Comparison of ENCODE assay signal across 11 cellular contexts in genomic region chr3:13277860-13278531, GRCh38.
DNase-seq lines count a peak whose midpoint lies in the region; ATAC-seq and TF ChIP-seq lines count a peak whose summit lies in the region.
"Had no signal": no experiment of that assay in that cellular context is flagged by ENCODE, and none has a peak within 500 bp of the region (broad histone marks: within the 10 kb centered on the region; RNA-seq: fewer than 3 reads in every experiment).

No MANE protein-coding gene starts in this region.

- H3K4me3 ChIP-seq in BLaER1, result no peak overlapping the region
- H3K4me3 ChIP-seq in mesendoderm (ENCODE audit: low read length), result no peak overlapping the region

- TF ChIP-seq CTCF in chondrocyte (IDR thresholded peaks at IDR 0.05), result no peak

- H3K27me3 ChIP-seq in BLaER1 (peaks cover 26% of the 10 kb centered on the region), mesendoderm (ENCODE audit: insufficient read depth, low read length, poor library complexity) (no peaks in the 10 kb centered on the region)

- no peaks in the 10 kb centered on the region for H3K79me1 ChIP-seq in mesendoderm (ENCODE audit: low read length)

- H3K36me3 ChIP-seq in BLaER1 (no peaks in the 10 kb centered on the region), mesendoderm (ENCODE audit: control insufficient read depth, insufficient read depth, low read length) (no peaks in the 10 kb centered on the region)

- no peak overlapping the region for H3K27ac Mint-ChIP-seq in chondrocyte (ENCODE audit: unreplicated experiment)
- H3K27ac Mint-ChIP-seq: activated naive CD8-positive, alpha-beta T cell treated with anti-CD3 and anti-CD28 coated beads, Interleukin-2, amount 10 ng/mL, durations not matched to agents 7 days and 5 days had no signal

- H4K5ac ChIP-seq in mesendoderm (ENCODE audit: low read length), result no peak overlapping the region

- WGBS in mesendoderm (ENCODE audit: extremely low coverage, insufficient coverage, low lambda C conversion rate), result no CpG with 5 or more reads among the region's 17 CpGs

- no peak overlapping the region for H3K23ac ChIP-seq in mesendoderm (ENCODE audit: low read length)

- no peaks in the 10 kb centered on the region for H3K9me3 Mint-ChIP-seq in chondrocyte (ENCODE audit: low read depth)
- H3K9me3 Mint-ChIP-seq: activated naive CD8-positive, alpha-beta T cell treated with anti-CD3 and anti-CD28 coated beads, Interleukin-2, amount 10 ng/mL, durations not matched to agents 7 days and 5 days had no signal

- no peak overlapping the region for H3K4ac ChIP-seq in mesendoderm (ENCODE audit: low read depth, low read length)

- H3K56ac ChIP-seq in mesendoderm (ENCODE audit: low read length), result no peak overlapping the region

- no peak overlapping the region for H2BK120ac ChIP-seq in mesendoderm (ENCODE audit: low read depth, low read length)

- no peak overlapping the region for H2AK5ac ChIP-seq in mesendoderm (ENCODE audit: low read length)

- H3K4me1 ChIP-seq in BLaER1, result peaks cover 93% of the 10 kb centered on the region
- H3K4me1 ChIP-seq in mesendoderm (ENCODE audit: control insufficient read depth, low read depth, low read length), result no peaks in the 10 kb centered on the region

- no peaks in the 10 kb centered on the region for H3K79me2 ChIP-seq in mesendoderm (ENCODE audit: control insufficient read depth, insufficient read depth, low read length)

- H3K27ac ChIP-seq in BLaER1 (peak overlapping the region; percentile 33; the same call in 1 of the 2 replicates), mesendoderm (ENCODE audit: low read depth, low read length) (no peak overlapping the region)

- peaks cover 27% of the 10 kb centered on the region for H3K27me3 Mint-ChIP-seq in chondrocyte (ENCODE audit: low read depth)

- H3K9ac ChIP-seq in BLaER1 (no peak overlapping the region; the same call in 1 of the 2 replicates), mesendoderm (ENCODE audit: low read length) (no peak overlapping the region)

- ATAC-seq in HG03159 (IDR thresholded peaks at IDR 0.05; ENCODE audit: unreplicated experiment) (no peak), GM19452 (IDR thresholded peaks at IDR 0.05; ENCODE audit: unreplicated experiment) (no peak), GM18867 (IDR thresholded peaks at IDR 0.05; ENCODE audit: unreplicated experiment) (no peak)

- H4K8ac ChIP-seq in mesendoderm (ENCODE audit: low read depth, low read length), result no peak overlapping the region

- H3K4me2 ChIP-seq in BLaER1, result peak overlapping the region; percentile 91
- no peak overlapping the region for H3K4me2 ChIP-seq in mesendoderm (ENCODE audit: low read length)

- no peak overlapping the region for H2BK5ac ChIP-seq in mesendoderm (ENCODE audit: low read length)

- no peaks in the 10 kb centered on the region for H3K36me3 Mint-ChIP-seq in chondrocyte (ENCODE audit: low read depth)
- H3K36me3 Mint-ChIP-seq: activated naive CD8-positive, alpha-beta T cell treated with anti-CD3 and anti-CD28 coated beads, Interleukin-2, amount 10 ng/mL, durations not matched to agents 7 days and 5 days had no signal

- H2BK15ac ChIP-seq in mesendoderm (replicated peaks; ENCODE audit: low read depth), result no peak overlapping the region

- peaks cover 38% of the 10 kb centered on the region for H4K20me1 ChIP-seq in BLaER1

- no peak overlapping the region for H3K18ac ChIP-seq in mesendoderm (ENCODE audit: low read length)

- peak; percentile 5 for DNase-seq in HPDE6-E6E7 (ENCODE audit: extremely low spot score)
- DNase-seq in chondrocyte (ENCODE audit: low spot score), result peak; percentile 68
- peak; percentile 34 for DNase-seq in occipital lobe (lab: John Stamatoyannopoulos, UW)
- no peak for DNase-seq in mesendoderm
- DNase-seq: activated CD4-positive, CD25-positive, alpha-beta regulatory T cell; activated naive CD8-positive, alpha-beta T cell treated with anti-CD3 and anti-CD28 coated beads, Interleukin-2, amount 10 ng/mL, durations not matched to agents 7 days and 5 days; DMS153 had no signal

- H3K4me1 Mint-ChIP-seq in chondrocyte (ENCODE audit: low read depth), result peaks cover 19% of the 10 kb centered on the region

- H3K9me3 ChIP-seq in BLaER1, result no peaks in the 10 kb centered on the region

- H3K4me3 Mint-ChIP-seq in chondrocyte (ENCODE audit: unreplicated experiment), result no peak overlapping the region
- H3K4me3 Mint-ChIP-seq: activated naive CD8-positive, alpha-beta T cell treated with anti-CD3 and anti-CD28 coated beads, Interleukin-2, amount 10 ng/mL, durations not matched to agents 7 days and 5 days had no signal
